13 cellular contexts compared by ENCODE assay signal in the genomic region with DNA sequence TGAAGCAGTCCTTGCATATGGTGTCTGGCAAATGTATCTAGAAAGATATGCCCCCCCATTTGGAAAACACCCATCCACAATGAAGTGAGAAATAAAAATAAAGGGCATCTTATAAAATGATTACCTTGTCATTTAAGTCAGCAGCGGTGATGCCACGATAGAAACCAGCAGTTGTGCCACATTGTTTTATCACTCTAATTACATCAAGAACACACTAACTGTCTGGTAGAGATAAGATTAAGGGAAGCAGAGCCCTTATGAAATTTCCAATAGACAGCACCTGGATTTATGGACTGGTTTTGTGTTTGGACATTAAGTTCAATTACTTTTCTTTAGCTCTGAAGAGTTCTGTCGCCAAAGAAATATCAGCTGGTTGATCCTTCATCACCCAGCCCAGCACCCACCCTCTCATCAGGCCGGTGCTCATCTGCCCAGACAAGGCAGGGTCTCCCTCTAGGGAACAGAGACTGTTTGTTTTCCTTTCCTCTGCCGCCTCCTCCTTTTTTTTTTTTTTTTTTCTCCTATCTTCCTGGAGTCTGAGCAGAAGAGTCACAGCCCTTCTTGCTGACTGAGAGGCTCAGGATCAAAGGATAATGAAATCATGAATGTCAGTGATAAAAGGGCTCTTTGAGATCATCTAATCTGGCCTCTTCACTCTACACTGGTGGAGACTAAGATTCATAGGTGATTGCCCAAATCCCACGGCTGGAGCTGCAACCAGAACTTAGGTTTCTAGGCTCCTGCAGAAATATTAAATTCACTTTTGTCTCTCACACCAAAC.
A peak's percentile ranks its signal among the peaks of the same experiment; 100 is the strongest.
DNase-seq lines count a peak whose midpoint lies in the region; ATAC-seq and TF ChIP-seq lines count a peak whose summit lies in the region.
"Had no signal": no experiment of that assay in that cellular context is flagged by ENCODE, and none has a peak within 500 bp of the region (broad histone marks: within the 10 kb centered on the region; RNA-seq: fewer than 3 reads in every experiment).

No MANE protein-coding gene starts in this region.

- DNase-seq in ELF-1 (ENCODE audit: low read depth, low spot score) = peak; percentile 4
- peak; percentile 50 for DNase-seq in SK-N-SH
- peak; percentile 14 for DNase-seq in left kidney (ENCODE audit: low read depth, low spot score)
- no peak for DNase-seq in MV-4-11 (lab: John Stamatoyannopoulos, UW)
- no peak for DNase-seq in NCI-H69 (lab: John Stamatoyannopoulos, UW)
- no peak for DNase-seq in glutamatergic neuron
- DNase-seq: CD8-positive, alpha-beta memory T cell; DMS53; GOT3; H9 had no signal

- no peak for TF ChIP-seq CTCF in SK-N-SH (IDR thresholded peaks at IDR 0.05)
- no peak for TF ChIP-seq CTCF in glutamatergic neuron (IDR thresholded peaks at IDR 0.05; ENCODE audit: partially characterized antibody, unreplicated experiment)

- H3K9me2 ChIP-seq in SK-N-SH = no peaks in the 10 kb centered on the region

- peak; percentile 39 for TF ChIP-seq RAD21 in SK-N-SH (IDR thresholded peaks at IDR 0.05; ENCODE audit: low read length)

- H2AFZ ChIP-seq in SK-N-SH (ENCODE audit: low read depth) = no peak overlapping the region

- no peak overlapping the region for H3K4me3 Mint-ChIP-seq in glutamatergic neuron (ENCODE audit: unreplicated experiment)
- H3K4me3 Mint-ChIP-seq: B cell; CD8-positive, alpha-beta memory T cell; H9 had no signal

- peak in 1 of 2 experiments; percentile 98; a peak in 2 of 4 replicates for TF ChIP-seq EP300 in SK-N-SH (IDR thresholded peaks at IDR 0.05; ENCODE audit: borderline replicate concordance in 1 of 2, low read depth in 1 of 2, low read length in 1 of 2)

- H3K4me2 ChIP-seq in SK-N-SH = no peak overlapping the region

- H3K27ac Mint-ChIP-seq in glutamatergic neuron (ENCODE audit: unreplicated experiment) = no peak overlapping the region
- H3K27ac Mint-ChIP-seq: B cell; CD8-positive, alpha-beta memory T cell; H9 had no signal

- peak overlapping the region in 1 of 2 experiments; percentile 96; a peak in 2 of 4 replicates for H3K27ac ChIP-seq in SK-N-SH (ENCODE audit: low read depth in 2 of 2, low read length in 1 of 2)
- H3K27ac ChIP-seq: C4-2B had no signal

- H3K9ac ChIP-seq in SK-N-SH = no peak overlapping the region

- no peaks in the 10 kb centered on the region for H3K9me3 Mint-ChIP-seq in glutamatergic neuron (ENCODE audit: unreplicated experiment)
- H3K9me3 Mint-ChIP-seq: H9 had no signal

- H4K20me1 ChIP-seq in SK-N-SH (ENCODE audit: insufficient read depth) = no peaks in the 10 kb centered on the region

- POLR2A ChIA-PET in SK-N-SH (lab: Yijun Ruan, JAX) = no interaction called here

- no peaks in the 10 kb centered on the region for H3K9me3 ChIP-seq in SK-N-SH

- H3K79me2 ChIP-seq in SK-N-SH (ENCODE audit: insufficient read depth) = no peaks in the 10 kb centered on the region

- 11% methylated on average over 6 of the region's 6 CpGs for WGBS in SK-N-SH (ENCODE audit: low lambda C conversion rate)

- no peaks in the 10 kb centered on the region for H3K36me3 Mint-ChIP-seq in glutamatergic neuron (ENCODE audit: unreplicated experiment)
- H3K36me3 Mint-ChIP-seq: CD8-positive, alpha-beta memory T cell had no signal

- H3K4me3 ChIP-seq in SK-N-SH (ENCODE audit: low read depth in 2 of 2, low read length in 1 of 2) = no peak overlapping the region

- no peaks in the 10 kb centered on the region for H3K36me3 ChIP-seq in SK-N-SH (replicated peaks in 1 of 2; ENCODE audit: control insufficient read depth in 1 of 2, insufficient read depth in 2 of 2, low read length in 1 of 2)

- H3K4me1 Mint-ChIP-seq in glutamatergic neuron (ENCODE audit: low read depth, unreplicated experiment) = peaks cover 4% of the 10 kb centered on the region
- H3K4me1 Mint-ChIP-seq: B cell; CD8-positive, alpha-beta memory T cell; H9 had no signal

- H3K27me3 ChIP-seq in SK-N-SH (ENCODE audit: insufficient read depth) = no peaks in the 10 kb centered on the region

- H3K4me1 ChIP-seq in SK-N-SH (ENCODE audit: control insufficient read depth in 1 of 2, insufficient read depth in 2 of 2, low read depth in 1 of 2, low read length in 1 of 2) = peaks cover 0 to 19% of the 10 kb centered on the region in 2 experiments; a peak in 2 of 4 replicates

- H3F3A ChIP-seq in SK-N-SH (replicated peaks; ENCODE audit: insufficient read depth) = no peaks in the 10 kb centered on the region

- no peak for ATAC-seq in GM19328 (IDR thresholded peaks at IDR 0.05; ENCODE audit: unreplicated experiment)

- CTCF ChIA-PET in SK-N-SH (lab: Yijun Ruan, JAX) = interaction anchor here (0.6 to 2.1 kb wide), 7 partner anchors 11 to 497 kb away, joined by 3 to 7 read pairs (median 4); no protein-coding TSS in a partner anchor

- no peaks in the 10 kb centered on the region for H3K27me3 Mint-ChIP-seq in glutamatergic neuron (ENCODE audit: unreplicated experiment)
- H3K27me3 Mint-ChIP-seq: B cell had no signal

TF ChIP-seq in SK-N-SH, 30 proteins besides CTCF, POLR2A, EP300 and RAD21:
- peak; percentile 84; the same call in 1 of the 2 replicates for TF ChIP-seq FOXJ3 (CRISPR knock-in tag; IDR thresholded peaks at IDR 0.05)
- TF ChIP-seq PBX3 (IDR thresholded peaks at IDR 0.05) = peak; percentile 22; the same call in 1 of the 2 replicates
- no peak for TF ChIP-seq FOSL2 (IDR thresholded peaks at IDR 0.05; ENCODE audit: borderline replicate concordance, low read depth)
- TF ChIP-seq POLR2AphosphoS5 (IDR thresholded peaks at IDR 0.05; ENCODE audit: low read depth, low read length) = peak; percentile 33; the same call in 1 of the 2 replicates
- TF ChIP-seq GATA2 (CRISPR knock-in tag; IDR thresholded peaks at IDR 0.05) = peak; percentile 99
- peak; percentile 97 for TF ChIP-seq RCOR1 (IDR thresholded peaks at IDR 0.05; ENCODE audit: low read length)
- TF ChIP-seq MAX (IDR thresholded peaks at IDR 0.05; ENCODE audit: low read depth) = no peak
- TF ChIP-seq NRF1 (IDR thresholded peaks at IDR 0.05; ENCODE audit: low read depth, low read length) = no peak
- peak; percentile 74 for TF ChIP-seq CHD2 (IDR thresholded peaks at IDR 0.05; ENCODE audit: low read length, partially characterized antibody)
- no peak for TF ChIP-seq MEF2A (IDR thresholded peaks at IDR 0.05; ENCODE audit: borderline replicate concordance, low read depth)
- no peak for TF ChIP-seq RXRA (IDR thresholded peaks at IDR 0.05; ENCODE audit: borderline replicate concordance, low read depth)
- peak; percentile 50; the same call in 1 of the 2 replicates for TF ChIP-seq TCF12 (IDR thresholded peaks at IDR 0.05)

Comparison
In these comparisons a context has a peak if more than half of its experiments do, and no peak if none do; other contexts are left out.
1. DNase-seq: peak in ELF-1 (single experiment), SK-N-SH (single experiment) and left kidney (single experiment); none in MV-4-11 (single experiment), NCI-H69 (single experiment) and glutamatergic neuron (single experiment).